In the genomic region with DNA sequence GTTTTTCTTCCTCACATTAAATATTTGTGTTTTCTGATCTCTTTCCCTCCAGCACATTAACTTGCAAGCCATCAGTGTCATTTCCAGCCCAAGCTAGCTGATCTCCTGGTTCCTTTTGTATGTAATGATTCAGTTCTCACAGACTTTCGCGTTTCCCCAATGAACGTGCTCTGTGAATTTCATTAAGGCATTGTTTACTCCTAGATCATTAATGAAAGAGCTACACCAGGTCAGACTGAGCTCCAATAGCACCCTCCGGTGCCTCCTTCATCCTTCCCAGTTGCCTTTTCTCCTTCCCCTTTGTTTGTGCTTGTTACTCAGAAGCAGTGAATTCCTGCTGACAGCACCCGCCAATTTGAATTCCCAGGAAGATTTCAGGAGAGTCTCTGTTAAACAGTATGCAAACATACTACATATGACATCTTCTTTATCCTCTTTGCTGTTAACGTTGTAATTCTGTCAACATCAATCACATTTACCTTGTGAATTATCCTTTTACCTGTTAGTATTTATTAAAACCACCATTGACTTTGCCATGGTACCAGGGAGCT, we compare ENCODE assay signal across 19 cellular contexts. TPM values are rescaled to one million over a fixed set of nuclear protein-coding genes. Genes with fewer than 3 reads are reported as not detected.
DNase-seq lines count a peak whose midpoint lies in the region; ATAC-seq and TF ChIP-seq lines count a peak whose summit lies in the region.
"Had no signal": no experiment of that assay in that cellular context is flagged by ENCODE, and none has a peak within 500 bp of the region (broad histone marks: within the 10 kb centered on the region; RNA-seq: fewer than 3 reads in every experiment).

No MANE protein-coding gene starts in this region.

- peak in 1 of 2 experiments; percentile 27; a peak in 2 of 4 replicates for TF ChIP-seq CTCF in GM23338 (conservative IDR thresholded peaks at IDR 0.05; ENCODE audit: low read depth in 2 of 2)
- no peak for TF ChIP-seq CTCF in MM.1S (IDR thresholded peaks at IDR 0.05; ENCODE audit: low read length)
- TF ChIP-seq CTCF in brain (conservative IDR thresholded peaks at IDR 0.05), result no peak

- H3K4me2 ChIP-seq in GM23338 (no peak overlapping the region), MM.1S (ENCODE audit: low read depth, low read length) (no peak overlapping the region)

- H3K4me1 Mint-ChIP-seq in GM23338 (peaks cover 17% of the 10 kb centered on the region), brain (peaks cover 30% of the 10 kb centered on the region)
- H3K4me1 Mint-ChIP-seq in activated CD8-positive, alpha-beta memory T cell treated with anti-CD3 and anti-CD28 coated beads, Interleukin-2, amount 10 ng/mL, durations not matched to agents 7 days and 5 days, result peaks cover 17% of the 10 kb centered on the region

- no peaks in the 10 kb centered on the region for H3K36me3 Mint-ChIP-seq in GM23338 (ENCODE audit: low read depth)
- no peaks in the 10 kb centered on the region for H3K36me3 Mint-ChIP-seq in brain
- peaks cover 1% of the 10 kb centered on the region for H3K36me3 Mint-ChIP-seq in activated CD8-positive, alpha-beta memory T cell treated with anti-CD3 and anti-CD28 coated beads, Interleukin-2, amount 10 ng/mL, durations not matched to agents 7 days and 5 days

- H3F3A ChIP-seq in GM23338 (replicated peaks; ENCODE audit: low read depth) (no peaks in the 10 kb centered on the region), MM.1S (ENCODE audit: insufficient read depth, low read length) (peaks cover 25% of the 10 kb centered on the region)

- H3K27me3 ChIP-seq in GM23338 (ENCODE audit: insufficient read depth) (no peaks in the 10 kb centered on the region), MM.1S (replicated peaks; ENCODE audit: insufficient read depth, low read length) (no peaks in the 10 kb centered on the region)

- no peak overlapping the region for H3K4me3 Mint-ChIP-seq in GM23338
- peak overlapping the region in 3 of 5 experiments; percentile 1 to 18 (median 10) for H3K4me3 Mint-ChIP-seq in brain
- H3K4me3 Mint-ChIP-seq in activated CD8-positive, alpha-beta memory T cell treated with anti-CD3 and anti-CD28 coated beads, Interleukin-2, amount 10 ng/mL, durations not matched to agents 7 days and 5 days, result no peak overlapping the region
- H3K4me3 Mint-ChIP-seq: CD4-positive, alpha-beta T cell had no signal

- DNase-seq in GM23338 (ENCODE audit: low spot score) (no peak), MM.1S (no peak), renal cortical epithelial cell (ENCODE audit: low read depth) (peak; percentile 59), Kasumi-1 (lab: John Stamatoyannopoulos, UW) (no peak)
- no peak for DNase-seq in activated CD8-positive, alpha-beta memory T cell treated with anti-CD3 and anti-CD28 coated beads, Interleukin-2, amount 10 ng/mL, durations not matched to agents 7 days and 5 days
- DNase-seq: Caco-2; CD4-positive, alpha-beta T cell; DMS 273 treated with DMSO at 0.1 percent for 48 hours; DMS79 treated with DMSO at 0.1 percent for 48 hours; GOT3; KG1; NCI-H1930; NCI-H2171; T-helper 1 cell had no signal

- no peak overlapping the region for H2AFZ ChIP-seq in GM23338
- H2AFZ ChIP-seq in MM.1S (ENCODE audit: low read length), result no peak overlapping the region

- no peak overlapping the region for H3K27ac Mint-ChIP-seq in GM23338
- H3K27ac Mint-ChIP-seq in brain, result peak overlapping the region in 2 of 5 experiments; percentile 73 to 76
- no peak overlapping the region for H3K27ac Mint-ChIP-seq in activated CD8-positive, alpha-beta memory T cell treated with anti-CD3 and anti-CD28 coated beads, Interleukin-2, amount 10 ng/mL, durations not matched to agents 7 days and 5 days
- H3K27ac Mint-ChIP-seq: CD4-positive, alpha-beta T cell had no signal

- no peak overlapping the region for H3K27ac ChIP-seq in GM23338 (ENCODE audit: low read depth)
- peak overlapping the region; percentile 47; the same call in 1 of the 2 replicates for H3K27ac ChIP-seq in MM.1S (ENCODE audit: low read length)
- H3K27ac ChIP-seq: SJSA1 had no signal

- no peaks in the 10 kb centered on the region for H3K4me1 ChIP-seq in GM23338 (ENCODE audit: insufficient read depth)
- peaks cover 41% of the 10 kb centered on the region for H3K4me1 ChIP-seq in MM.1S (ENCODE audit: low read length)
- H3K4me1 ChIP-seq: Caco-2, SJSA1 had no signal

- no peak overlapping the region for H3K4me3 ChIP-seq in GM23338
- no peak overlapping the region for H3K4me3 ChIP-seq in MM.1S (ENCODE audit: low read length)
- H3K4me3 ChIP-seq: SJSA1 had no signal

- ATAC-seq in GM23338, result peak; percentile 94
- no peak for ATAC-seq in activated CD8-positive, alpha-beta memory T cell treated with anti-CD3 and anti-CD28 coated beads, Interleukin-2, amount 10 ng/mL, durations not matched to agents 7 days and 5 days
- ATAC-seq in GM18511 (IDR thresholded peaks at IDR 0.05; ENCODE audit: unreplicated experiment), result no peak

- CTCF ChIA-PET in activated CD8-positive, alpha-beta memory T cell treated with anti-CD3 and anti-CD28 coated beads, Interleukin-2, amount 10 ng/mL, durations not matched to agents 7 days and 5 days (lab: Charles Lee), result no interaction called here

- H3K9ac ChIP-seq in MM.1S (ENCODE audit: low read length), result no peak overlapping the region

- H4K20me1 ChIP-seq in GM23338 (replicated peaks; ENCODE audit: insufficient read depth) (no peaks in the 10 kb centered on the region), MM.1S (ENCODE audit: insufficient read depth, low read length) (no peaks in the 10 kb centered on the region)

- H3K9me3 Mint-ChIP-seq in GM23338 (no peaks in the 10 kb centered on the region; the same call in 2 of the 3 replicates), brain (no peaks in the 10 kb centered on the region)
- no peaks in the 10 kb centered on the region for H3K9me3 Mint-ChIP-seq in activated CD8-positive, alpha-beta memory T cell treated with anti-CD3 and anti-CD28 coated beads, Interleukin-2, amount 10 ng/mL, durations not matched to agents 7 days and 5 days (ENCODE audit: low read depth)
- H3K9me3 Mint-ChIP-seq: CD4-positive, alpha-beta T cell had no signal

- H3K79me2 ChIP-seq in GM23338 (replicated peaks; ENCODE audit: insufficient read depth) (no peaks in the 10 kb centered on the region), MM.1S (ENCODE audit: low read length) (peaks cover 7% of the 10 kb centered on the region)

- no peaks in the 10 kb centered on the region for H3K9me3 ChIP-seq in MM.1S (replicated peaks; ENCODE audit: insufficient read depth, low read length)
- H3K9me3 ChIP-seq: Caco-2, SJSA1 had no signal

- H3K27me3 Mint-ChIP-seq in GM23338 (ENCODE audit: insufficient read depth, low read depth, poor library complexity), result peaks cover 9% of the 10 kb centered on the region
- peaks cover 24% of the 10 kb centered on the region for H3K27me3 Mint-ChIP-seq in brain
- no peaks in the 10 kb centered on the region for H3K27me3 Mint-ChIP-seq in activated CD8-positive, alpha-beta memory T cell treated with anti-CD3 and anti-CD28 coated beads, Interleukin-2, amount 10 ng/mL, durations not matched to agents 7 days and 5 days
- H3K27me3 Mint-ChIP-seq: CD4-positive, alpha-beta T cell had no signal

- no peaks in the 10 kb centered on the region; the same call in 1 of the 2 replicates for H3K9me2 ChIP-seq in GM23338 (ENCODE audit: insufficient read depth)
- no peaks in the 10 kb centered on the region for H3K9me2 ChIP-seq in MM.1S (replicated peaks; ENCODE audit: insufficient read depth, low read length)

- no peaks in the 10 kb centered on the region for H3K36me3 ChIP-seq in GM23338 (ENCODE audit: insufficient read depth)
- no peaks in the 10 kb centered on the region for H3K36me3 ChIP-seq in MM.1S (replicated peaks; ENCODE audit: insufficient read depth, low read length)
- H3K36me3 ChIP-seq: SJSA1 had no signal

RNA-seq across cellular contexts. Expression of gene CBY2, which starts 3.1 kb away (rescaled TPM):
- total RNA-seq in GM23338 (2014; rRNA removed; shearing (Covaris generic)), result 0.42 TPM in 1 of 2 replicates, not detected in the other
- polyA plus RNA-seq in GM23338 (2016; fragmentation: Nextera tagmentation; extraction: Ambion mirVana) (0.15 and 0.19 TPM in 2 replicates), brain (ENCODE audit: insufficient read depth, low read depth, low replicate concordance) (2.2 TPM)
- total RNA-seq in renal cortical epithelial cell, result 0.05 TPM in 1 of 2 replicates, not detected in the other
- not detected for total RNA-seq in activated CD8-positive, alpha-beta memory T cell treated with anti-CD3 and anti-CD28 coated beads, Interleukin-2, amount 10 ng/mL, durations not matched to agents 7 days and 5 days
- total RNA-seq: CD4-positive, alpha-beta T cell; HT1080; SJSA1 had no signal
- polyA plus RNA-seq: BJ had no signal

Comparison
In these comparisons a context has a peak if more than half of its experiments do, and no peak if none do; other contexts are left out.
1. H3K4me3 Mint-ChIP-seq: peak in brain (3 of 5); none in GM23338 (single experiment) and activated CD8-positive, alpha-beta memory T cell treated with anti-CD3 and anti-CD28 coated beads, Interleukin-2, amount 10 ng/mL, durations not matched to agents 7 days and 5 days (single experiment).